8 cellular contexts compared by ENCODE assay signal in genomic region chr6:89411269-89412070, GRCh38. TPM values are rescaled to one million over a fixed set of nuclear protein-coding genes. Genes with fewer than 3 reads are reported as not detected.
DNase-seq lines count a peak whose midpoint lies in the region; ATAC-seq and TF ChIP-seq lines count a peak whose summit lies in the region.

No MANE protein-coding gene starts in this region.

- peak; percentile 37 for ATAC-seq in GM21367 (IDR thresholded peaks at IDR 0.05; ENCODE audit: unreplicated experiment)

- no peaks in the 10 kb centered on the region for H3K36me3 ChIP-seq in HUES64 (ENCODE audit: insufficient read depth, low read length)
- H3K36me3 ChIP-seq in WERI-Rb-1 = no peaks in the 10 kb centered on the region; the same call in 1 of the 2 replicates
- no peaks in the 10 kb centered on the region for H3K36me3 ChIP-seq in duodenal mucosa (ENCODE audit: control insufficient read depth in 1 of 2, insufficient read depth in 2 of 2, low read length in 2 of 2)
- no peaks in the 10 kb centered on the region for H3K36me3 ChIP-seq in mesodermal cell (ENCODE audit: control insufficient read depth, insufficient read depth, low read length)
- H3K36me3 ChIP-seq in stomach smooth muscle (ENCODE audit: control insufficient read depth in 2 of 2, insufficient read depth in 2 of 2, low read length in 2 of 2) = no peaks in the 10 kb centered on the region

- H3K27me3 ChIP-seq in HUES64 (ENCODE audit: insufficient read depth, low read length) (peaks cover 62% of the 10 kb centered on the region), WERI-Rb-1 (ENCODE audit: insufficient read depth, low read depth, severe bottlenecking) (no peaks in the 10 kb centered on the region), duodenal mucosa (ENCODE audit: control insufficient read depth in 1 of 2, insufficient read depth in 2 of 2, low read length in 2 of 2) (peaks cover 9 to 34% of the 10 kb centered on the region in 2 donors), stomach smooth muscle (ENCODE audit: control insufficient read depth in 1 of 2, insufficient read depth in 2 of 2, low read length in 2 of 2) (no peaks in the 10 kb centered on the region)

- peak overlapping the region; percentile 35; the same call in 1 of the 2 replicates for H3K27ac ChIP-seq in HUES64 (ENCODE audit: low read depth, low read length)
- H3K27ac ChIP-seq in WERI-Rb-1 = peak overlapping the region; percentile 87
- peak overlapping the region; percentile 36 for H3K27ac ChIP-seq in duodenal mucosa (ENCODE audit: low read depth, low read length)
- H3K27ac ChIP-seq in mesodermal cell (ENCODE audit: low read depth, low read length, severe bottlenecking) = no peak overlapping the region
- peak overlapping the region; percentile 11 for H3K27ac ChIP-seq in stomach smooth muscle (ENCODE audit: low read length)

- H3K9ac ChIP-seq in HUES64 (ENCODE audit: low read depth, low read length) (peak overlapping the region; percentile 42), duodenal mucosa (ENCODE audit: low read depth in 1 of 2, low read length in 2 of 2) (peak overlapping the region in 1 of 2 donors; percentile 33), stomach smooth muscle (ENCODE audit: low read length in 2 of 2) (peak overlapping the region; percentile 36 to 61)

- under 1% methylated on average over 83 of the region's 83 CpGs for WGBS in HUES64
- 0% methylated on average over 27 to 48 of the region's 83 CpGs for WGBS in mesodermal cell (ENCODE audit: insufficient coverage in 2 of 2), 2 experiments

- H3K4me1 ChIP-seq in HUES64 (ENCODE audit: insufficient read depth, low read length) = peaks cover 40% of the 10 kb centered on the region
- peaks cover 0 to 18% of the 10 kb centered on the region in 2 donors for H3K4me1 ChIP-seq in duodenal mucosa (ENCODE audit: control insufficient read depth in 1 of 2, insufficient read depth in 2 of 2, low read length in 2 of 2)
- peaks cover 10% of the 10 kb centered on the region for H3K4me1 ChIP-seq in mesodermal cell (ENCODE audit: control insufficient read depth, insufficient read depth, low read length, poor library complexity, severe bottlenecking)
- peaks cover 15% of the 10 kb centered on the region for H3K4me1 ChIP-seq in stomach smooth muscle (ENCODE audit: control insufficient read depth, insufficient read depth, low read length)

- H3K9me3 ChIP-seq in HUES64 (ENCODE audit: insufficient read depth, low read depth, low read length) (no peaks in the 10 kb centered on the region), WERI-Rb-1 (ENCODE audit: severe bottlenecking) (no peaks in the 10 kb centered on the region), duodenal mucosa (ENCODE audit: control insufficient read depth in 1 of 2, low read length in 2 of 2) (no peaks in the 10 kb centered on the region), mesodermal cell (ENCODE audit: control insufficient read depth, low read length) (no peaks in the 10 kb centered on the region), stomach smooth muscle (ENCODE audit: control insufficient read depth in 2 of 2, low read length in 2 of 2) (no peaks in the 10 kb centered on the region)

- H3K4me3 ChIP-seq in HUES64 (ENCODE audit: low read length) = peak overlapping the region; percentile 67
- H3K4me3 ChIP-seq in WERI-Rb-1 (ENCODE audit: low read depth, low read length) = peak overlapping the region; percentile 89
- H3K4me3 ChIP-seq in duodenal mucosa (ENCODE audit: low read depth in 1 of 2, low read length in 2 of 2) = peak overlapping the region; percentile 64 to 76
- peak overlapping the region; percentile 62 for H3K4me3 ChIP-seq in mesodermal cell (ENCODE audit: extremely low read depth, insufficient read depth, low read length, poor library complexity, severe bottlenecking)
- H3K4me3 ChIP-seq in stomach smooth muscle (ENCODE audit: low read length in 2 of 2) = peak overlapping the region; percentile 67 to 81

- DNase-seq in D341Med (ENCODE audit: low spot score) (peak; percentile 77), WERI-Rb-1 (peak; percentile 54), midbrain (lab: John Stamatoyannopoulos, UW) (no peak)

- no peak for TF ChIP-seq CTCF in WERI-Rb-1 (IDR thresholded peaks at IDR 0.05; ENCODE audit: low read depth, low read length)

RNA-seq across cellular contexts. Expression of gene RRAGD, which starts 0.6 kb away (rescaled TPM):
- 9.9 TPM for polyA plus RNA-seq in HUES64 (2013, experiment 1 of 2)
- 10.5 TPM for polyA plus RNA-seq in HUES64 (2013, experiment 2 of 2)
- 4.5 TPM for polyA plus RNA-seq in mesodermal cell (2013, experiment 1 of 2)
- polyA plus RNA-seq in mesodermal cell (2013, experiment 2 of 2) = 4.6 TPM

RNA-seq across cellular contexts. Expression of gene ANKRD6, which starts 21.5 kb away (rescaled TPM):
- 7.8 TPM for polyA plus RNA-seq in HUES64 (2013, experiment 1 of 2)
- 6.6 TPM for polyA plus RNA-seq in HUES64 (2013, experiment 2 of 2)
- polyA plus RNA-seq in mesodermal cell (2013, experiment 1 of 2) = 21.2 TPM
- 15.8 TPM for polyA plus RNA-seq in mesodermal cell (2013, experiment 2 of 2)

RNA-seq across cellular contexts. Expression of gene UBE2J1, which starts 58.9 kb away (rescaled TPM):
- polyA plus RNA-seq in HUES64 (2013, experiment 1 of 2) = 18.0 TPM
- polyA plus RNA-seq in HUES64 (2013, experiment 2 of 2) = 20.7 TPM
- polyA plus RNA-seq in mesodermal cell (2013, experiment 1 of 2) = 63.4 TPM
- 69.1 TPM for polyA plus RNA-seq in mesodermal cell (2013, experiment 2 of 2)
